10 cellular contexts compared by ENCODE assay signal in the genomic region with DNA sequence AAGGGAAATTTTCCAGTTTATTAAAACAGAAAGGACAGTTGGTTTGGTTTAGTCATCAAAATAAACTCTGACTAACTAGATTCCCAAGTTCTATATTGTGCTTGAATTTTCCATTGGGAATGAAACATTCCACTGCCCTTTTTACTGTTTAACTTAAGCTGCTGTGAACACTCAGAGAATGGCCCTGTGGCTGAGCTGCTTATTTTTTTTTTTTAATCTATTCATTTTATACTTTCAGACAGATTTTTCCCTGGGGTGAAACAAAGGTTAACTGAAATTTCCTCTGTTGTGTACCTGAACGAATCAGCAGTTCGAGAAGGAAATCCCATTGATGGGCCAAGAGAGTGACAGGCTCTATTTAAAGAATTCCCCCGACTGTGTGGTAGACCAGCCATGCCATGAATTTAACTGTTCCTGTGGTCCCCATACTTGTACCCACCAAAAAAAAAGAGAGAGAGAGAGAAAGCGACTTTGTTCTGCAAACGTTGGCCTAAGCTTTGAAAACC.
DNase-seq lines count a peak whose midpoint lies in the region; ATAC-seq and TF ChIP-seq lines count a peak whose summit lies in the region.
"Had no signal": no experiment of that assay in that cellular context is flagged by ENCODE, and none has a peak within 500 bp of the region (broad histone marks: within the 10 kb centered on the region; RNA-seq: fewer than 3 reads in every experiment).

No MANE protein-coding gene starts in this region.

- H3K27ac Mint-ChIP-seq in activated T-cell treated with anti-CD3 and anti-CD28 coated beads, Interleukin-2, amount 50 U/mL, for 24 hours = peak overlapping the region; percentile 84
- H3K27ac Mint-ChIP-seq in stimulated activated naive B cell treated with anti-CD40 and anti-IgM and Interleukin-4, amounts not matched to agents 10 μg/mL and 1 μg/mL and 100 μg/mL, for 72 hours = peak overlapping the region; percentile 88

- DNase-seq in activated T-cell treated with anti-CD3 and anti-CD28 coated beads, Interleukin-2, amount 50 U/mL, for 24 hours = no peak
- DNase-seq in activated T-cell treated with anti-CD3 and anti-CD28 coated beads for 4 hours (no peak), KBM-7 (peak; percentile 28), dermis blood vessel endothelial cell (peak; percentile 38), vagina (ENCODE audit: extremely low spot score in 2 of 2) (no peak), transverse colon (no peak), SIG-M5 (lab: John Stamatoyannopoulos, UW) (no peak)
- DNase-seq in stimulated activated naive B cell treated with anti-CD40 and anti-IgM and Interleukin-4, amounts not matched to agents 10 μg/mL and 1 μg/mL and 100 μg/mL, for 72 hours = peak; percentile 33
- DNase-seq: T-helper 9 cell had no signal

- intact Hi-C loops in vagina (cut with DNase I) = no loop called here
- intact Hi-C loops in transverse colon (cut with DNase I; ENCODE audit: low total_unique reads) = loop anchor here (10.0 kb wide), 1 partner anchor 61 kb away; no protein-coding TSS in a partner anchor

- H3K4me3 ChIP-seq in vagina (no peak overlapping the region), transverse colon (no peak overlapping the region)

- H3K27me3 Mint-ChIP-seq in activated T-cell treated with anti-CD3 and anti-CD28 coated beads, Interleukin-2, amount 50 U/mL, for 24 hours = no peaks in the 10 kb centered on the region
- H3K27me3 Mint-ChIP-seq in stimulated activated naive B cell treated with anti-CD40 and anti-IgM and Interleukin-4, amounts not matched to agents 10 μg/mL and 1 μg/mL and 100 μg/mL, for 72 hours = no peaks in the 10 kb centered on the region

- in situ Hi-C loops in KBM-7 (cut with MboI; ENCODE audit: low pct_unique_long_range_greater_than_20kb, low sequenced_read_pairs) (no loop called here), transverse colon (cut with MboI; ENCODE audit: low pct_ligation_motif_present in 1 of 4, low pct_unique_long_range_greater_than_20kb in 1 of 4, low sequenced_read_pairs in 3 of 4) (loop anchor here in 1 of 4 donors (25.0 kb wide), 1 partner anchor 96 kb away; no protein-coding TSS in a partner anchor)

- TF ChIP-seq CTCF in vagina (IDR thresholded peaks at IDR 0.05) (no peak), transverse colon (IDR thresholded peaks at IDR 0.05) (no peak)

- no peaks in the 10 kb centered on the region for H3K36me3 ChIP-seq in vagina
- H3K36me3 ChIP-seq in transverse colon = no peaks in the 10 kb centered on the region

- no peak for TF ChIP-seq POLR2A in vagina (IDR thresholded peaks at IDR 0.05)
- no peak for TF ChIP-seq POLR2A in transverse colon (IDR thresholded peaks at IDR 0.05)

- peaks cover 11% of the 10 kb centered on the region for H3K36me3 Mint-ChIP-seq in activated T-cell treated with anti-CD3 and anti-CD28 coated beads, Interleukin-2, amount 50 U/mL, for 24 hours (ENCODE audit: low read depth)
- peaks cover 19 to 33% of the 10 kb centered on the region in 2 donors for H3K36me3 Mint-ChIP-seq in stimulated activated naive B cell treated with anti-CD40 and anti-IgM and Interleukin-4, amounts not matched to agents 10 μg/mL and 1 μg/mL and 100 μg/mL, for 72 hours

- H3K4me3 Mint-ChIP-seq in activated T-cell treated with anti-CD3 and anti-CD28 coated beads, Interleukin-2, amount 50 U/mL, for 24 hours = no peak overlapping the region
- peak overlapping the region; percentile 66 to 74 for H3K4me3 Mint-ChIP-seq in stimulated activated naive B cell treated with anti-CD40 and anti-IgM and Interleukin-4, amounts not matched to agents 10 μg/mL and 1 μg/mL and 100 μg/mL, for 72 hours

- H3K27me3 ChIP-seq in vagina (no peaks in the 10 kb centered on the region), transverse colon (no peaks in the 10 kb centered on the region)
- H3K27me3 ChIP-seq: foreskin keratinocyte had no signal

- no peaks in the 10 kb centered on the region for H3K9me3 ChIP-seq in vagina
- H3K9me3 ChIP-seq in transverse colon = no peaks in the 10 kb centered on the region

- H3K4me1 ChIP-seq in vagina = no peaks in the 10 kb centered on the region
- H3K4me1 ChIP-seq in transverse colon = peaks cover 0 to 12% (median 3%) of the 10 kb centered on the region in 4 donors
- H3K4me1 ChIP-seq: foreskin keratinocyte had no signal

- no peak for TF ChIP-seq EP300 in transverse colon (IDR thresholded peaks at IDR 0.05; ENCODE audit: low read depth)

- peaks cover 40% of the 10 kb centered on the region for H3K4me1 Mint-ChIP-seq in activated T-cell treated with anti-CD3 and anti-CD28 coated beads, Interleukin-2, amount 50 U/mL, for 24 hours (ENCODE audit: low read depth)
- H3K4me1 Mint-ChIP-seq in stimulated activated naive B cell treated with anti-CD40 and anti-IgM and Interleukin-4, amounts not matched to agents 10 μg/mL and 1 μg/mL and 100 μg/mL, for 72 hours = peaks cover 21 to 51% of the 10 kb centered on the region in 2 donors

- H3K27ac ChIP-seq in vagina = no peak overlapping the region
- H3K27ac ChIP-seq in transverse colon = no peak overlapping the region
- H3K27ac ChIP-seq: foreskin keratinocyte had no signal

- peak; percentile 90 to 95 for ATAC-seq in stimulated activated naive B cell treated with anti-CD40 and anti-IgM and Interleukin-4, amounts not matched to agents 10 μg/mL and 1 μg/mL and 100 μg/mL, for 72 hours (replicated peaks)
- ATAC-seq: foreskin keratinocyte had no signal

- WGBS in transverse colon (ENCODE audit: low coverage in 1 of 2), 2 donors = 63 to 64% methylated on average over 5 of the region's 5 CpGs

- H3K9me3 Mint-ChIP-seq in activated T-cell treated with anti-CD3 and anti-CD28 coated beads, Interleukin-2, amount 50 U/mL, for 24 hours = no peaks in the 10 kb centered on the region
- peaks cover 6 to 8% of the 10 kb centered on the region in 2 donors for H3K9me3 Mint-ChIP-seq in stimulated activated naive B cell treated with anti-CD40 and anti-IgM and Interleukin-4, amounts not matched to agents 10 μg/mL and 1 μg/mL and 100 μg/mL, for 72 hours

Comparison
In these comparisons a context has a peak if more than half of its experiments do, and no peak if none do; other contexts are left out.
1. DNase-seq: peak in KBM-7 (single experiment), dermis blood vessel endothelial cell (single experiment) and stimulated activated naive B cell treated with anti-CD40 and anti-IgM and Interleukin-4, amounts not matched to agents 10 μg/mL and 1 μg/mL and 100 μg/mL, for 72 hours (single experiment); none in activated T-cell treated with anti-CD3 and anti-CD28 coated beads, Interleukin-2, amount 50 U/mL, for 24 hours (single experiment), activated T-cell treated with anti-CD3 and anti-CD28 coated beads for 4 hours (single experiment), vagina (0 of 2), transverse colon (single experiment) and SIG-M5 (single experiment).